In the genomic region with DNA sequence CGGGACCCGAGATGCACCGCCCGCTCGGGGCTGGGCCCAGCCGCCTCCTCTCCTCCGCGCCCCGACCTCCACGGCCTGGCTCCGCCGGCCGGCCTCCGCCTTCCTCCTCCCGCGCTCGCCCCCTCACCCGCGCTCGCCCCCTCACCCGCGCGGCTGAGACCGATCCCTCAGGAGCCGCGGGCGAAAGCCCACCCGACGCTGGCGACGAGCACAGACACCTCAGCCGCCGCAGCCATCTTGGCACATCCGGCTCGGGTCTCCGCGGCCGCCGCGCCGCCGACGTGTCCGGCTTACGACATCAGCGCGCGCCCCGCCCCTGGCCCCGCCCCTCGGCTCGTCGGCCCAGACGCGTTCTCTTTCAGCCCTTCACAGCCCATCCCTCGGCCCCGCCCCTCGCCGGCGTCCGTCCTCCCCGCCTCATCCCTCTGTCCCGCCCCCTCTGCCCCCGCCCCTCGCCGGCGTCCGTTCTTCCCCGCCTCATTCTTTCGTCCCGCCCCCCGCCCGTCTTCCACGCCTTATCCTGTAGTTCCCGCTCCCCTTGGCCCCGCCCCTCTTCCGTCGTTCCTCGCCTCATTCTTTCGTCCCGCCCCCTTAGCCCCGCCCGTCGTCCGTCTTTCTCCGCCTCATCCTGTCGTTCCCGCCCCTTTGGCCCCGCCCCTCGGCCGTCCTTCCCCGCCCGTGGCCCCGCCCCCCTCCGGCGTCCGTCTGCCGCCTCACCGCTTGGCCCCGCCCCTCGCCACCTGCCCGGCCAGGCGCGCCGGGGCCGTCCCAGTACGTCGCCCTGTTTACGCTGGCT, we compare ENCODE assay signal across 8 cellular contexts. TPM values are rescaled to one million over a fixed set of nuclear protein-coding genes. Genes with fewer than 3 reads are reported as not detected.
DNase-seq lines count a peak whose midpoint lies in the region; ATAC-seq and TF ChIP-seq lines count a peak whose summit lies in the region.

A gene with protein sequence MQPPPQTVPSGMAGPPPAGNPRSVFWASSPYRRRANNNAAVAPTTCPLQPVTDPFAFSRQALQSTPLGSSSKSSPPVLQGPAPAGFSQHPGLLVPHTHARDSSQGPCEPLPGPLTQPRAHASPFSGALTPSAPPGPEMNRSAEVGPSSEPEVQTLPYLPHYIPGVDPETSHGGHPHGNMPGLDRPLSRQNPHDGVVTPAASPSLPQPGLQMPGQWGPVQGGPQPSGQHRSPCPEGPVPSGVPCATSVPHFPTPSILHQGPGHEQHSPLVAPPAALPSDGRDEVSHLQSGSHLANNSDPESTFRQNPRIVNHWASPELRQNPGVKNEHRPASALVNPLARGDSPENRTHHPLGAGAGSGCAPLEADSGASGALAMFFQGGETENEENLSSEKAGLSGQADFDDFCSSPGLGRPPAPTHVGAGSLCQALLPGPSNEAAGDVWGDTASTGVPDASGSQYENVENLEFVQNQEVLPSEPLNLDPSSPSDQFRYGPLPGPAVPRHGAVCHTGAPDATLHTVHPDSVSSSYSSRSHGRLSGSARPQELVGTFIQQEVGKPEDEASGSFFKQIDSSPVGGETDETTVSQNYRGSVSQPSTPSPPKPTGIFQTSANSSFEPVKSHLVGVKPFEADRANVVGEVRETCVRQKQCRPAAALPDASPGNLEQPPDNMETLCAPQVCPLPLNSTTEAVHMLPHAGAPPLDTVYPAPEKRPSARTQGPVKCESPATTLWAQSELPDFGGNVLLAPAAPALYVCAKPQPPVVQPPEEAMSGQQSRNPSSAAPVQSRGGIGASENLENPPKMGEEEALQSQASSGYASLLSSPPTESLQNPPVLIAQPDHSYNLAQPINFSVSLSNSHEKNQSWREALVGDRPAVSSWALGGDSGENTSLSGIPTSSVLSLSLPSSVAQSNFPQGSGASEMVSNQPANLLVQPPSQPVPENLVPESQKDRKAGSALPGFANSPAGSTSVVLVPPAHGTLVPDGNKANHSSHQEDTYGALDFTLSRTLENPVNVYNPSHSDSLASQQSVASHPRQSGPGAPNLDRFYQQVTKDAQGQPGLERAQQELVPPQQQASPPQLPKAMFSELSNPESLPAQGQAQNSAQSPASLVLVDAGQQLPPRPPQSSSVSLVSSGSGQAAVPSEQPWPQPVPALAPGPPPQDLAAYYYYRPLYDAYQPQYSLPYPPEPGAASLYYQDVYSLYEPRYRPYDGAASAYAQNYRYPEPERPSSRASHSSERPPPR (N-terminal part only) (minus strand): TSS at position 248 of the 796 bp plus-strand sequence. CDS start 5,425 bp downstream, outside the sequence.

- ATAC-seq in GM19025 (IDR thresholded peaks at IDR 0.05; ENCODE audit: low read depth, unreplicated experiment) (peak; percentile 49), HG03280 (IDR thresholded peaks at IDR 0.05; ENCODE audit: unreplicated experiment) (peak; percentile 54), activated B cell treated with CpG ODN at 0.5 μM for 24 hours (ENCODE audit: low read depth) (peak; percentile 78)

- H3K27me3 Mint-ChIP-seq in activated B cell treated with CpG ODN at 0.5 μM for 24 hours (no peaks in the 10 kb centered on the region), immature natural killer cell (ENCODE audit: low read depth in 3 of 3) (peaks cover 19 to 33% (median 21%) of the 10 kb centered on the region in 3 donors)

- peak within 1 kb of the TSS; percentile 98 for H3K4me3 Mint-ChIP-seq in activated B cell treated with CpG ODN at 0.5 μM for 24 hours
- peak within 1 kb of the TSS; percentile 89 to 98 (median 96) for H3K4me3 Mint-ChIP-seq in immature natural killer cell

- no peak for TF ChIP-seq CTCF in activated B cell treated with CpG ODN at 0.5 μM for 24 hours (IDR thresholded peaks at IDR 0.05)
- no peak for TF ChIP-seq CTCF in cardiac fibroblast (IDR thresholded peaks at IDR 0.05; ENCODE audit: low read depth, low read length)

- H3K4me1 Mint-ChIP-seq in activated B cell treated with CpG ODN at 0.5 μM for 24 hours (peaks cover 34% of the 10 kb centered on the region), immature natural killer cell (peaks cover 41 to 48% of the 10 kb centered on the region in 2 donors)

- H3K36me3 Mint-ChIP-seq in activated B cell treated with CpG ODN at 0.5 μM for 24 hours (ENCODE audit: low read depth) (peaks cover 25% of the 10 kb centered on the region), immature natural killer cell (peaks cover 0 to 4% (median 0%) of the 10 kb centered on the region in 3 donors)

- H3K4me3 ChIP-seq in cardiac fibroblast (replicated peaks in 1 of 2; ENCODE audit: low read depth in 2 of 2, low read length in 2 of 2) = peak within 1 kb of the TSS; percentile 75 to 85

- intact Hi-C loops in activated B cell treated with CpG ODN at 0.5 μM for 24 hours (cut with micrococcal nuclease) = loop anchor here (1.0 to 5.0 kb wide), 10 partner anchors 44 to 576 kb away; a partner anchor contains a TSS

- H3K9me3 Mint-ChIP-seq in activated B cell treated with CpG ODN at 0.5 μM for 24 hours (no peaks in the 10 kb centered on the region), immature natural killer cell (no peaks in the 10 kb centered on the region)

- DNase-seq in AG08396 (ENCODE audit: low spot score) = peak; percentile 98
- peak; percentile 100 for DNase-seq in NCI-H345 (lab: John Stamatoyannopoulos, UW)
- peak; percentile 99 for DNase-seq in activated B cell treated with CpG ODN at 0.5 μM for 24 hours
- DNase-seq in cardiac fibroblast (ENCODE audit: low read depth in 2 of 2) = peak; percentile 99
- DNase-seq in immature natural killer cell = peak; percentile 99
- peak; percentile 97 for DNase-seq in smooth muscle cell of the brain vasculature (ENCODE audit: low read depth, low spot score)

- H3K27ac Mint-ChIP-seq in activated B cell treated with CpG ODN at 0.5 μM for 24 hours = peak within 1 kb of the TSS; percentile 97
- H3K27ac Mint-ChIP-seq in immature natural killer cell = peak within 1 kb of the TSS; percentile 95 to 100 (median 98)

- POLR2A ChIA-PET in activated B cell treated with CpG ODN at 0.5 μM for 24 hours (lab: Charles Lee) = interaction anchor here (0.6 to 1.1 kb wide), 10 partner anchors 16 to 758 kb away, joined by 3 to 7 read pairs (median 3); a partner anchor contains a TSS

- CTCF ChIA-PET in activated B cell treated with CpG ODN at 0.5 μM for 24 hours (lab: Charles Lee) = interaction anchor here (2.5 kb wide), 1 partner anchor 149 kb away, joined by 17 read pairs; no protein-coding TSS in a partner anchor

RNA-seq across cellular contexts. Expression of the gene that starts here (rescaled TPM):
- 74.0 and 78.8 TPM in 2 replicates for total RNA-seq in activated B cell treated with CpG ODN at 0.5 μM for 24 hours
- 10 to 100 TPM in 2 of 3 donors, 1 to 10 TPM in 1; 3.9 to 46.0 (median 15.9) TPM for polyA plus RNA-seq in immature natural killer cell

Comparison
In these comparisons a context has a peak if more than half of its experiments do, and no peak if none do; other contexts are left out.
1. Peak in every context shown above with its lines: DNase-seq, ATAC-seq and H3K4me3 ChIP-seq.